8 cellular contexts compared by ENCODE assay signal in genomic region chr21:33588485-33589335, GRCh38. TPM values are rescaled to one million over a fixed set of nuclear protein-coding genes. Genes with fewer than 3 reads are reported as not detected.
DNase-seq lines count a peak whose midpoint lies in the region; ATAC-seq and TF ChIP-seq lines count a peak whose summit lies in the region.

Gene DONSON, minus strand, starts transcription at chr21:33588684. Its CDS starts 43 bp downstream, at chr21:33588641.

- H3K36me3 Mint-ChIP-seq in CD4-positive, alpha-beta T cell (ENCODE audit: low read depth): peaks cover 4% of the 10 kb centered on the region
- H3K36me3 Mint-ChIP-seq in activated CD4-positive, alpha-beta memory T cell treated with anti-CD3 and anti-CD28 coated beads, Interleukin-2, amount 10 ng/mL, durations not matched to agents 7 days and 5 days (ENCODE audit: low read depth): peaks cover 26% of the 10 kb centered on the region

- intact Hi-C loops in CD4-positive, alpha-beta T cell (cut with DNase I, micrococcal nuclease): loop anchor here (1.0 to 5.0 kb wide), 5 partner anchors 46 to 96 kb away; partner anchors contain the start of genes GART (in 2 of the 2), ITSN1 (in 2 of the 2), SON (in 2 of the 2) and DNAJC28 (in 1 of the 2)
- intact Hi-C loops in lower leg skin (cut with DNase I; ENCODE audit: low total_unique reads): no loop called here

- H3K27ac Mint-ChIP-seq in CD4-positive, alpha-beta T cell: peak within 1 kb of the TSS; percentile 81
- peak within 1 kb of the TSS; percentile 80 for H3K27ac Mint-ChIP-seq in activated CD4-positive, alpha-beta memory T cell treated with anti-CD3 and anti-CD28 coated beads, Interleukin-2, amount 10 ng/mL, durations not matched to agents 7 days and 5 days

- no peaks in the 10 kb centered on the region for H3K9me3 ChIP-seq in CD4-positive, alpha-beta T cell (ENCODE audit: control insufficient read depth, low read length)
- no peaks in the 10 kb centered on the region for H3K9me3 ChIP-seq in duodenal mucosa (ENCODE audit: control insufficient read depth in 1 of 2, low read length in 2 of 2)

- TF ChIP-seq POLR2A in lower leg skin (IDR thresholded peaks at IDR 0.05): no peak

- H3K4me1 ChIP-seq in duodenal mucosa (ENCODE audit: control insufficient read depth in 1 of 2, insufficient read depth in 2 of 2, low read length in 2 of 2): peaks cover 6% of the 10 kb centered on the region in 2 donors

- 1% methylated on average over 39 to 58 of the region's 78 CpGs for WGBS in lower leg skin, 2 donors

- H3K4me1 Mint-ChIP-seq in CD4-positive, alpha-beta T cell (ENCODE audit: low read depth): peaks cover 10% of the 10 kb centered on the region
- peaks cover 29% of the 10 kb centered on the region for H3K4me1 Mint-ChIP-seq in activated CD4-positive, alpha-beta memory T cell treated with anti-CD3 and anti-CD28 coated beads, Interleukin-2, amount 10 ng/mL, durations not matched to agents 7 days and 5 days

- H3K27me3 Mint-ChIP-seq in CD4-positive, alpha-beta T cell: no peaks in the 10 kb centered on the region
- H3K27me3 Mint-ChIP-seq in activated CD4-positive, alpha-beta memory T cell treated with anti-CD3 and anti-CD28 coated beads, Interleukin-2, amount 10 ng/mL, durations not matched to agents 7 days and 5 days: no peaks in the 10 kb centered on the region

- H3K9me3 Mint-ChIP-seq in CD4-positive, alpha-beta T cell: no peaks in the 10 kb centered on the region
- no peaks in the 10 kb centered on the region for H3K9me3 Mint-ChIP-seq in activated CD4-positive, alpha-beta memory T cell treated with anti-CD3 and anti-CD28 coated beads, Interleukin-2, amount 10 ng/mL, durations not matched to agents 7 days and 5 days

- H3K9ac ChIP-seq in duodenal mucosa (ENCODE audit: low read depth in 1 of 2, low read length in 2 of 2): peak within 1 kb of the TSS; percentile 72 to 92

- peak within 1 kb of the TSS; percentile 42 for H3K27ac ChIP-seq in CD4-positive, alpha-beta T cell (ENCODE audit: low read depth, low read length)
- peak within 1 kb of the TSS; percentile 68 for H3K27ac ChIP-seq in duodenal mucosa (ENCODE audit: low read depth, low read length)

- CTCF ChIA-PET in CD4-positive, alpha-beta T cell (lab: Charles Lee): interaction anchor here (0.5 to 4.5 kb wide), 9 partner anchors 15 to 108 kb away, joined by 3 to 27 read pairs (median 4); no protein-coding TSS in a partner anchor
- CTCF ChIA-PET in activated CD4-positive, alpha-beta memory T cell treated with anti-CD3 and anti-CD28 coated beads, Interleukin-2, amount 10 ng/mL, durations not matched to agents 7 days and 5 days (lab: Charles Lee): interaction anchor here (0.5 to 5.2 kb wide), 13 partner anchors 9 to 392 kb away, joined by 3 to 54 read pairs (median 4); partner anchors contain the start of genes GART and TMEM50B

- H3K4me3 ChIP-seq in duodenal mucosa (ENCODE audit: low read depth in 1 of 2, low read length in 2 of 2) (peak within 1 kb of the TSS; percentile 93 to 94), lower leg skin (ENCODE audit: low read depth, poor library complexity, severe bottlenecking) (peak within 1 kb of the TSS; percentile 71)

- H3K36me3 ChIP-seq in duodenal mucosa (ENCODE audit: control insufficient read depth in 1 of 2, insufficient read depth in 2 of 2, low read length in 2 of 2): no peaks in the 10 kb centered on the region

- H3K4me3 Mint-ChIP-seq in CD4-positive, alpha-beta T cell: peak within 1 kb of the TSS; percentile 97
- H3K4me3 Mint-ChIP-seq in activated CD4-positive, alpha-beta memory T cell treated with anti-CD3 and anti-CD28 coated beads, Interleukin-2, amount 10 ng/mL, durations not matched to agents 7 days and 5 days: peak within 1 kb of the TSS; percentile 94

- DNase-seq in CD4-positive, alpha-beta T cell: peak; percentile 72 to 89 (median 82)
- DNase-seq in NCI-H82 (lab: John Stamatoyannopoulos, UW) (peak; percentile 95), lower leg skin (ENCODE audit: low spot score in 2 of 2) (peak; percentile 65 to 96)
- DNase-seq in activated CD4-positive, alpha-beta memory T cell treated with anti-CD3 and anti-CD28 coated beads, Interleukin-2, amount 10 ng/mL, durations not matched to agents 7 days and 5 days: peak; percentile 89
- DNase-seq in stimulated activated CD4-positive, alpha-beta T cell treated with anti-CD3 and anti-CD28 coated beads, Interleukin-4, amount 100 ng/mL, for 48 hours (ENCODE audit: low read depth in 2 of 2): peak; percentile 83 to 85

- TF ChIP-seq CTCF in CD4-positive, alpha-beta T cell (IDR thresholded peaks at IDR 0.05): no peak
- no peak for TF ChIP-seq CTCF in lower leg skin (IDR thresholded peaks at IDR 0.05)

- POLR2A ChIA-PET in CD4-positive, alpha-beta T cell (lab: Charles Lee): interaction anchor here (0.8 to 2.5 kb wide), 17 partner anchors 10 to 817 kb away, joined by 3 to 52 read pairs (median 7); partner anchors contain the start of genes DNAJC28, GART, IFNAR1 and PAXBP1
- POLR2A ChIA-PET in activated CD4-positive, alpha-beta memory T cell treated with anti-CD3 and anti-CD28 coated beads, Interleukin-2, amount 10 ng/mL, durations not matched to agents 7 days and 5 days (lab: Charles Lee): interaction anchor here (0.5 to 2.6 kb wide), 26 partner anchors 9 to 817 kb away, joined by 3 to 70 read pairs (median 4); partner anchors contain the start of genes DNAJC28, GART, IFNAR1 and PAXBP1

- ATAC-seq in CD4-positive, alpha-beta T cell (ENCODE audit: poor library complexity): peak; percentile 90
- peak; percentile 88 for ATAC-seq in GM19395 (IDR thresholded peaks at IDR 0.05; ENCODE audit: unreplicated experiment)
- ATAC-seq in HG03558 (IDR thresholded peaks at IDR 0.05; ENCODE audit: extremely low read depth, unreplicated experiment): peak; percentile 71

- H3K27me3 ChIP-seq in CD4-positive, alpha-beta T cell (ENCODE audit: control insufficient read depth, insufficient read depth, low read length): no peaks in the 10 kb centered on the region
- H3K27me3 ChIP-seq in duodenal mucosa (ENCODE audit: control insufficient read depth in 1 of 2, insufficient read depth in 2 of 2, low read length in 2 of 2): no peaks in the 10 kb centered on the region

RNA-seq across cellular contexts. Expression of gene DONSON, which starts in this region (rescaled TPM):
- total RNA-seq in CD4-positive, alpha-beta T cell: 10 to 100 TPM; 11.9 to 13.5 TPM
- 10 to 100 TPM; 35.4 to 35.5 TPM for total RNA-seq in activated CD4-positive, alpha-beta memory T cell treated with anti-CD3 and anti-CD28 coated beads, Interleukin-2, amount 10 ng/mL, durations not matched to agents 7 days and 5 days
- 10 to 100 TPM in 1 of 4 donors, 1 to 10 TPM in 3; 6.2 to 14.4 (median 7.0) TPM for total RNA-seq in lower leg skin

Comparison
In these comparisons a context has a peak if more than half of its experiments do, and no peak if none do; other contexts are left out.
1. Peak in every context shown above with its lines: DNase-seq, ATAC-seq, H3K4me3 ChIP-seq and H3K27ac ChIP-seq.